Comparison of ENCODE assay signal across 12 cellular contexts in genomic region chr4:139333046-139333445, GRCh38.
"Had no signal": no experiment of that assay in that cellular context is flagged by ENCODE, and none has a peak within 500 bp of the region (broad histone marks: within the 10 kb centered on the region; RNA-seq: fewer than 3 reads in every experiment).

No MANE protein-coding gene starts in this region.

- H3K4me1 ChIP-seq: right lobe of liver had no signal

- H3K27me3 Mint-ChIP-seq: activated naive CD4-positive, alpha-beta T cell treated with anti-CD3 and anti-CD28 coated beads, Interleukin-2, amount 10 ng/mL, durations not matched to agents 7 days and 5 days; stimulated activated naive CD8-positive, alpha-beta T cell treated with anti-CD3 and anti-CD28 coated beads, Interleukin-15, amount 100 ng/mL, for 72 hours; type B pancreatic cell had no signal

- DNase-seq: activated CD4-positive, alpha-beta T cell treated with anti-CD3 and anti-CD28 coated beads for 48 hours; activated naive CD4-positive, alpha-beta T cell treated with anti-CD3 and anti-CD28 coated beads, Interleukin-2, amount 10 ng/mL, durations not matched to agents 7 days and 5 days; dorsolateral prefrontal cortex; islet precursor cell; midbrain; right lobe of liver; SHP77; stimulated activated naive CD8-positive, alpha-beta T cell treated with anti-CD3 and anti-CD28 coated beads, Interleukin-15, amount 100 ng/mL, for 72 hours; T1000 had no signal

- H3K27me3 ChIP-seq: dorsolateral prefrontal cortex, right lobe of liver had no signal

- H3K27ac ChIP-seq: dorsolateral prefrontal cortex, right lobe of liver had no signal

- H3K4me3 ChIP-seq: dorsolateral prefrontal cortex, right lobe of liver had no signal

- ATAC-seq: right lobe of liver; SK-N-SH treated with all-trans-retinoic acid at 6 μM for 48 hours; stimulated activated naive CD8-positive, alpha-beta T cell treated with anti-CD3 and anti-CD28 coated beads, Interleukin-15, amount 100 ng/mL, for 72 hours had no signal

- H3K9me3 Mint-ChIP-seq: activated naive CD4-positive, alpha-beta T cell treated with anti-CD3 and anti-CD28 coated beads, Interleukin-2, amount 10 ng/mL, durations not matched to agents 7 days and 5 days; neural crest cell; stimulated activated naive CD8-positive, alpha-beta T cell treated with anti-CD3 and anti-CD28 coated beads, Interleukin-15, amount 100 ng/mL, for 72 hours had no signal

- H3K4me3 Mint-ChIP-seq: activated naive CD4-positive, alpha-beta T cell treated with anti-CD3 and anti-CD28 coated beads, Interleukin-2, amount 10 ng/mL, durations not matched to agents 7 days and 5 days; neural crest cell; stimulated activated naive CD8-positive, alpha-beta T cell treated with anti-CD3 and anti-CD28 coated beads, Interleukin-15, amount 100 ng/mL, for 72 hours; type B pancreatic cell had no signal

- H3K9me3 ChIP-seq: right lobe of liver had no signal

- H3K27ac Mint-ChIP-seq: activated naive CD4-positive, alpha-beta T cell treated with anti-CD3 and anti-CD28 coated beads, Interleukin-2, amount 10 ng/mL, durations not matched to agents 7 days and 5 days; stimulated activated naive CD8-positive, alpha-beta T cell treated with anti-CD3 and anti-CD28 coated beads, Interleukin-15, amount 100 ng/mL, for 72 hours; type B pancreatic cell had no signal
